In the genomic region with DNA sequence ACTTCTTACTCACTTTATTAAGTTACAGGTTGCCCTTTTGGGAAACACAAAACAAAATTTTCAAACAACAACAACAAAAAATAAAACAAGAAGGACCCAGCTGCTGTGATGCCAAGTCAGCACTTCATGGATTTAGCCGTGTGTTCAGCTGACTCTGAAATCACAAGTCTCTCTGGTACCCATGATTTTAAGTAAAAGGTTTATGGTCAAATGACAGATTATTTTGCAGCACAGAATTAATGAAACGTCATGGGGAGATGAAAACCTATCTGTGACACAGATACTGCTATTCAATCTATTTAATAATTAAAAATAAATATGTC, we compare ENCODE assay signal across 1 cellular context.
TF ChIP-seq lines count a peak whose summit lies in the region.

No MANE protein-coding gene starts in this region.

TF ChIP-seq in HepG2, 621 proteins besides CTCF, POLR2A, EP300 and RAD21 (continued from another document):
- TF ChIP-seq, protein P1, sequence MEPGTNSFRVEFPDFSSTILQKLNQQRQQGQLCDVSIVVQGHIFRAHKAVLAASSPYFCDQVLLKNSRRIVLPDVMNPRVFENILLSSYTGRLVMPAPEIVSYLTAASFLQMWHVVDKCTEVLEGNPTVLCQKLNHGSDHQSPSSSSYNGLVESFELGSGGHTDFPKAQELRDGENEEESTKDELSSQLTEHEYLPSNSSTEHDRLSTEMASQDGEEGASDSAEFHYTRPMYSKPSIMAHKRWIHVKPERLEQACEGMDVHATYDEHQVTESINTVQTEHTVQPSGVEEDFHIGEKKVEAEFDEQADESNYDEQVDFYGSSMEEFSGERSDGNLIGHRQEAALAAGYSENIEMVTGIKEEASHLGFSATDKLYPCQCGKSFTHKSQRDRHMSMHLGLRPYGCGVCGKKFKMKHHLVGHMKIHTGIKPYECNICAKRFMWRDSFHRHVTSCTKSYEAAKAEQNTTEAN (CRISPR knock-in tag; conservative IDR thresholded peaks at IDR 0.05), result no peak
- TF ChIP-seq ZNF17 (CRISPR knock-in tag; IDR thresholded peaks at IDR 0.05) (no peak), ZNF878 (CRISPR knock-in tag; IDR thresholded peaks at IDR 0.05) (no peak), ZNF816 (CRISPR knock-in tag; IDR thresholded peaks at IDR 0.05; ENCODE audit: borderline replicate concordance) (no peak), ZNF558 (CRISPR knock-in tag; IDR thresholded peaks at IDR 0.05; ENCODE audit: borderline replicate concordance) (no peak), MAFF (IDR thresholded peaks at IDR 0.05; ENCODE audit: low read depth, low read length) (peak; percentile 60; the same call in 1 of the 2 replicates), ZNF749 (CRISPR knock-in tag; IDR thresholded peaks at IDR 0.05; ENCODE audit: borderline replicate concordance) (no peak), SP5 (CRISPR knock-in tag; IDR thresholded peaks at IDR 0.05; ENCODE audit: borderline replicate concordance, low read depth) (no peak), ZFYVE20 (CRISPR knock-in tag; IDR thresholded peaks at IDR 0.05; ENCODE audit: borderline replicate concordance, low read depth) (no peak), MEIS2 (CRISPR knock-in tag; IDR thresholded peaks at IDR 0.05) (no peak), MAFK (conservative IDR thresholded peaks at IDR 0.05 in 1 of 2, IDR thresholded peaks at IDR 0.05 in 1 of 2; ENCODE audit: low read length in 2 of 2) (peak in 1 of 2 experiments; percentile 77; a peak in 3 of 4 replicates), PHF8 (CRISPR knock-in tag; IDR thresholded peaks at IDR 0.05) (no peak)
- TF ChIP-seq, protein P2, sequence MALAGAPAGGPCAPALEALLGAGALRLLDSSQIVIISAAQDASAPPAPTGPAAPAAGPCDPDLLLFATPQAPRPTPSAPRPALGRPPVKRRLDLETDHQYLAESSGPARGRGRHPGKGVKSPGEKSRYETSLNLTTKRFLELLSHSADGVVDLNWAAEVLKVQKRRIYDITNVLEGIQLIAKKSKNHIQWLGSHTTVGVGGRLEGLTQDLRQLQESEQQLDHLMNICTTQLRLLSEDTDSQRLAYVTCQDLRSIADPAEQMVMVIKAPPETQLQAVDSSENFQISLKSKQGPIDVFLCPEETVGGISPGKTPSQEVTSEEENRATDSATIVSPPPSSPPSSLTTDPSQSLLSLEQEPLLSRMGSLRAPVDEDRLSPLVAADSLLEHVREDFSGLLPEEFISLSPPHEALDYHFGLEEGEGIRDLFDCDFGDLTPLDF (CRISPR knock-in tag; IDR thresholded peaks at IDR 0.05), result no peak
- TF ChIP-seq, protein P3, sequence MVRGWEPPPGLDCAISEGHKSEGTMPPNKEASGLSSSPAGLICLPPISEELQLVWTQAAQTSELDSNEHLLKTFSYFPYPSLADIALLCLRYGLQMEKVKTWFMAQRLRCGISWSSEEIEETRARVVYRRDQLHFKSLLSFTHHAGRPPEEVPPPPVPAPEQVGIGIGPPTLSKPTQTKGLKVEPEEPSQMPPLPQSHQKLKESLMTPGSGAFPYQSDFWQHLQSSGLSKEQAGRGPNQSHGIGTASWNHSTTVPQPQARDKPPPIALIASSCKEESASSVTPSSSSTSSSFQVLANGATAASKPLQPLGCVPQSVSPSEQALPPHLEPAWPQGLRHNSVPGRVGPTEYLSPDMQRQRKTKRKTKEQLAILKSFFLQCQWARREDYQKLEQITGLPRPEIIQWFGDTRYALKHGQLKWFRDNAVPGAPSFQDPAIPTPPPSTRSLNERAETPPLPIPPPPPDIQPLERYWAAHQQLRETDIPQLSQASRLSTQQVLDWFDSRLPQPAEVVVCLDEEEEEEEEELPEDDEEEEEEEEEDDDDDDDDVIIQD (CRISPR knock-in tag; IDR thresholded peaks at IDR 0.05; ENCODE audit: low read depth), result no peak
- TF ChIP-seq, protein P4, sequence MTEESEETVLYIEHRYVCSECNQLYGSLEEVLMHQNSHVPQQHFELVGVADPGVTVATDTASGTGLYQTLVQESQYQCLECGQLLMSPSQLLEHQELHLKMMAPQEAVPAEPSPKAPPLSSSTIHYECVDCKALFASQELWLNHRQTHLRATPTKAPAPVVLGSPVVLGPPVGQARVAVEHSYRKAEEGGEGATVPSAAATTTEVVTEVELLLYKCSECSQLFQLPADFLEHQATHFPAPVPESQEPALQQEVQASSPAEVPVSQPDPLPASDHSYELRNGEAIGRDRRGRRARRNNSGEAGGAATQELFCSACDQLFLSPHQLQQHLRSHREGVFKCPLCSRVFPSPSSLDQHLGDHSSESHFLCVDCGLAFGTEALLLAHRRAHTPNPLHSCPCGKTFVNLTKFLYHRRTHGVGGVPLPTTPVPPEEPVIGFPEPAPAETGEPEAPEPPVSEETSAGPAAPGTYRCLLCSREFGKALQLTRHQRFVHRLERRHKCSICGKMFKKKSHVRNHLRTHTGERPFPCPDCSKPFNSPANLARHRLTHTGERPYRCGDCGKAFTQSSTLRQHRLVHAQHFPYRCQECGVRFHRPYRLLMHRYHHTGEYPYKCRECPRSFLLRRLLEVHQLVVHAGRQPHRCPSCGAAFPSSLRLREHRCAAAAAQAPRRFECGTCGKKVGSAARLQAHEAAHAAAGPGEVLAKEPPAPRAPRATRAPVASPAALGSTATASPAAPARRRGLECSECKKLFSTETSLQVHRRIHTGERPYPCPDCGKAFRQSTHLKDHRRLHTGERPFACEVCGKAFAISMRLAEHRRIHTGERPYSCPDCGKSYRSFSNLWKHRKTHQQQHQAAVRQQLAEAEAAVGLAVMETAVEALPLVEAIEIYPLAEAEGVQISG (CRISPR knock-in tag; IDR thresholded peaks at IDR 0.05), result no peak
